12 cellular contexts compared by ENCODE assay signal in the genomic region with DNA sequence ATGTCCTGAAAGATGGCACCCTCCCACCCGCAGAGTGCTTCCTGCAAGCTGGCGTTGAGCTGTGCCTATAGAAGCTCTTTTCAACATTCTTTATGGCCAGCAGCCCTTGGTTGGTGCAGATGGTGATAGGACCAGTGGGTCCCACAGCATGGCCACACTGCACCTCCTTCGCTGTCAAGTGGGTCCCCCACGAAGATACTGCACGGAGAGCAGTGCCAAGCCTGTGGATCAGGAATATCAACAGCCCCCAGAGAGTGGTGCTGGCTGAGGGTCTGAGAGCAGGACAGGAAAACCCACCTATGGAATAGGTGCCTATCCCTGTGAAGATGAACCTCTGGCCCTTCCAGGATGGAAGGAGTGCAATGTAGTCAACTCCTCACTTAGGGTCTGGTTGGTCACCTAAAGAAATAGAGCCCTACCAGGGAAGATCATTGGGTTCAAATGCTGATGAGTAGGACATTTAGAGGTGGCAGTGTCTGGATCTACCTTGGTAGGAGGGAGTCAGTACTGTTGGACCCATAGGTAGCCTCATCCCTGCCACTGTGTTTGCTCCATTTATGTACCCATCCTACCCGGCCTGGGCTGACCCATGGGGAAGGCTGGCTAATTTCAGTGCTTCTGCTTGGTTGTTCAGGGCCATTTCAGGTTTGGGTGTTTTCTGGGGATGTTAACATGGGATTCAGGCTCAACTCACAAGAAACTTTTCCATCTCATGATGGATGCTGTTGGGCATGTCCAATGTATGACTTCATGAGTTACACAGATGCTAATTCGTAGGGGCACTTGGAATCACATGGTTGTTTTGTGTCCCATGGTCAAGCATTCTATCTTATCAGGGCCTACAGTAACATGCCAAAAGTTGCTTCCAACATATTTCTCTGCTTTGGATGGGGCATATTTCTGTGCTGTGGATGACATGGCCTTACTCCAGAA. TPM values are rescaled to one million over a fixed set of nuclear protein-coding genes. Genes with fewer than 3 reads are reported as not detected.
DNase-seq lines count a peak whose midpoint lies in the region; ATAC-seq and TF ChIP-seq lines count a peak whose summit lies in the region.
"Had no signal": no experiment of that assay in that cellular context is flagged by ENCODE, and none has a peak within 500 bp of the region (broad histone marks: within the 10 kb centered on the region; RNA-seq: fewer than 3 reads in every experiment).

No MANE protein-coding gene starts in this region.

- H3K4me3 ChIP-seq in naive thymus-derived CD4-positive, alpha-beta T cell (ENCODE audit: low read length) = peak overlapping the region; percentile 90
- no peak overlapping the region for H3K4me3 ChIP-seq in hepatocyte
- no peak overlapping the region for H3K4me3 ChIP-seq in HAP-1

- no peaks in the 10 kb centered on the region for H3K27me3 Mint-ChIP-seq in stimulated activated naive CD8-positive, alpha-beta T cell treated with anti-CD3 and anti-CD28 coated beads, Interleukin-15, Interleukin-2, amounts not matched to agents 100 ng/mL and 50 ng/mL, for 24 hours
- H3K27me3 Mint-ChIP-seq in activated naive CD8-positive, alpha-beta T cell treated with anti-CD3 and anti-CD28 coated beads, Interleukin-2, amount 10 ng/mL, durations not matched to agents 7 days and 5 days = no peaks in the 10 kb centered on the region
- no peaks in the 10 kb centered on the region for H3K27me3 Mint-ChIP-seq in naive thymus-derived CD4-positive, alpha-beta T cell

- H4K20me1 ChIP-seq in hepatocyte (ENCODE audit: insufficient read depth, poor library complexity, severe bottlenecking) = no peaks in the 10 kb centered on the region

- peak overlapping the region; percentile 98 for H3K4me3 Mint-ChIP-seq in stimulated activated naive CD8-positive, alpha-beta T cell treated with anti-CD3 and anti-CD28 coated beads, Interleukin-15, Interleukin-2, amounts not matched to agents 100 ng/mL and 50 ng/mL, for 24 hours
- peak overlapping the region; percentile 95 for H3K4me3 Mint-ChIP-seq in activated naive CD8-positive, alpha-beta T cell treated with anti-CD3 and anti-CD28 coated beads, Interleukin-2, amount 10 ng/mL, durations not matched to agents 7 days and 5 days
- peak overlapping the region; percentile 96 to 100 (median 100) for H3K4me3 Mint-ChIP-seq in naive thymus-derived CD4-positive, alpha-beta T cell

- no peak for DNase-seq in stimulated activated naive CD8-positive, alpha-beta T cell treated with anti-CD3 and anti-CD28 coated beads, Interleukin-15, Interleukin-2, amounts not matched to agents 100 U/mL and 50 U/mL, for 24 hours
- DNase-seq in activated naive CD8-positive, alpha-beta T cell treated with anti-CD3 and anti-CD28 coated beads, Interleukin-2, amount 10 ng/mL, durations not matched to agents 7 days and 5 days = no peak
- no peak for DNase-seq in naive thymus-derived CD4-positive, alpha-beta T cell
- DNase-seq in hepatocyte (ENCODE audit: low spot score) (no peak), left lobe of liver (ENCODE audit: low spot score) (no peak), HAP-1 (ENCODE audit: low spot score in 2 of 2) (no peak), NCI-H1930 (lab: John Stamatoyannopoulos, UW) (no peak)
- DNase-seq: NCI-H1105; stimulated activated CD4-positive, alpha-beta T cell treated with anti-CD3 and anti-CD28 coated beads, Interleukin-4, amount 100 ng/mL, for 4 hours had no signal

- CTCF ChIA-PET in naive thymus-derived CD4-positive, alpha-beta T cell (lab: Charles Lee) = no interaction called here

- POLR2A ChIA-PET in activated naive CD8-positive, alpha-beta T cell treated with anti-CD3 and anti-CD28 coated beads, Interleukin-2, amount 10 ng/mL, durations not matched to agents 7 days and 5 days (lab: Charles Lee) = no interaction called here
- POLR2A ChIA-PET in naive thymus-derived CD4-positive, alpha-beta T cell (lab: Charles Lee) = interaction anchor here (0.6 to 0.9 kb wide), 3 partner anchors 9 to 107 kb away, joined by 4 read pairs; no protein-coding TSS in a partner anchor

- no peaks in the 10 kb centered on the region for H3K9me3 Mint-ChIP-seq in stimulated activated naive CD8-positive, alpha-beta T cell treated with anti-CD3 and anti-CD28 coated beads, Interleukin-15, Interleukin-2, amounts not matched to agents 100 ng/mL and 50 ng/mL, for 24 hours
- no peaks in the 10 kb centered on the region for H3K9me3 Mint-ChIP-seq in activated naive CD8-positive, alpha-beta T cell treated with anti-CD3 and anti-CD28 coated beads, Interleukin-2, amount 10 ng/mL, durations not matched to agents 7 days and 5 days
- peaks cover 0 to 2% (median 0%) of the 10 kb centered on the region in 11 donors for H3K9me3 Mint-ChIP-seq in naive thymus-derived CD4-positive, alpha-beta T cell

- H3K27me3 ChIP-seq in naive thymus-derived CD4-positive, alpha-beta T cell (ENCODE audit: control insufficient read depth in 2 of 2, insufficient read depth in 2 of 2, low read length in 2 of 2) = no peaks in the 10 kb centered on the region
- no peaks in the 10 kb centered on the region for H3K27me3 ChIP-seq in hepatocyte
- no peaks in the 10 kb centered on the region for H3K27me3 ChIP-seq in HAP-1 (ENCODE audit: low read depth)

- peaks cover 45 to 49% of the 10 kb centered on the region in 2 donors for H3K4me1 ChIP-seq in naive thymus-derived CD4-positive, alpha-beta T cell (ENCODE audit: control insufficient read depth in 2 of 2, insufficient read depth in 2 of 2, low read length in 2 of 2)
- no peaks in the 10 kb centered on the region for H3K4me1 ChIP-seq in hepatocyte (ENCODE audit: insufficient read depth)
- peaks cover 5% of the 10 kb centered on the region; the same call in 1 of the 2 replicates for H3K4me1 ChIP-seq in HAP-1

- TF ChIP-seq CTCF in hepatocyte (IDR thresholded peaks at IDR 0.05; ENCODE audit: poor library complexity) = no peak

- WGBS in hepatocyte (ENCODE audit: low lambda C conversion rate, missing lambda C conversion rate) = 92% methylated on average over 7 of the region's 7 CpGs

- peaks cover 0 to 15% (median 0%) of the 10 kb centered on the region in 3 experiments for H3K36me3 ChIP-seq in naive thymus-derived CD4-positive, alpha-beta T cell (ENCODE audit: control insufficient read depth in 2 of 3, insufficient read depth in 3 of 3, low read length in 3 of 3)
- H3K36me3 ChIP-seq in hepatocyte (replicated peaks; ENCODE audit: insufficient read depth, low read depth) (no peaks in the 10 kb centered on the region), HAP-1 (replicated peaks) (no peaks in the 10 kb centered on the region)

- peak overlapping the region; percentile 95 for H3K27ac Mint-ChIP-seq in stimulated activated naive CD8-positive, alpha-beta T cell treated with anti-CD3 and anti-CD28 coated beads, Interleukin-15, Interleukin-2, amounts not matched to agents 100 ng/mL and 50 ng/mL, for 24 hours
- H3K27ac Mint-ChIP-seq in activated naive CD8-positive, alpha-beta T cell treated with anti-CD3 and anti-CD28 coated beads, Interleukin-2, amount 10 ng/mL, durations not matched to agents 7 days and 5 days = peak overlapping the region; percentile 90
- peak overlapping the region; percentile 96 to 99 (median 99) for H3K27ac Mint-ChIP-seq in naive thymus-derived CD4-positive, alpha-beta T cell

- H3K27ac ChIP-seq in naive thymus-derived CD4-positive, alpha-beta T cell (ENCODE audit: low read depth, low read length) = peak overlapping the region; percentile 99
- no peak overlapping the region for H3K27ac ChIP-seq in hepatocyte
- H3K27ac ChIP-seq: C4-2B, HL-60 had no signal

- H2AFZ ChIP-seq in hepatocyte = no peak overlapping the region

- in situ Hi-C loops in HAP-1 (cut with MboI; ENCODE audit: low sequenced_read_pairs) = no loop called here

- H3K4me1 Mint-ChIP-seq in stimulated activated naive CD8-positive, alpha-beta T cell treated with anti-CD3 and anti-CD28 coated beads, Interleukin-15, Interleukin-2, amounts not matched to agents 100 ng/mL and 50 ng/mL, for 24 hours (ENCODE audit: low read depth) = peaks cover 62% of the 10 kb centered on the region
- H3K4me1 Mint-ChIP-seq in activated naive CD8-positive, alpha-beta T cell treated with anti-CD3 and anti-CD28 coated beads, Interleukin-2, amount 10 ng/mL, durations not matched to agents 7 days and 5 days = peaks cover 45% of the 10 kb centered on the region
- H3K4me1 Mint-ChIP-seq in naive thymus-derived CD4-positive, alpha-beta T cell = peaks cover 51 to 83% (median 74%) of the 10 kb centered on the region in 7 donors

- no peak for ATAC-seq in stimulated activated naive CD8-positive, alpha-beta T cell treated with anti-CD3 and anti-CD28 coated beads, Interleukin-15, Interleukin-2, amounts not matched to agents 100 U/mL and 50 U/mL, for 24 hours
- ATAC-seq in activated naive CD8-positive, alpha-beta T cell treated with anti-CD3 and anti-CD28 coated beads, Interleukin-2, amount 10 ng/mL, durations not matched to agents 7 days and 5 days (ENCODE audit: low read depth) = no peak
- no peak for ATAC-seq in naive thymus-derived CD4-positive, alpha-beta T cell
- ATAC-seq in left lobe of liver = no peak

- intact Hi-C loops in naive thymus-derived CD4-positive, alpha-beta T cell (cut with micrococcal nuclease) = loop anchor here in 1 of 2 donors (10.0 kb wide), 1 partner anchor 190 kb away; a partner anchor contains a TSS

- peaks cover 26% of the 10 kb centered on the region for H3K36me3 Mint-ChIP-seq in stimulated activated naive CD8-positive, alpha-beta T cell treated with anti-CD3 and anti-CD28 coated beads, Interleukin-15, Interleukin-2, amounts not matched to agents 100 ng/mL and 50 ng/mL, for 24 hours (ENCODE audit: low read depth)
- peaks cover 39% of the 10 kb centered on the region for H3K36me3 Mint-ChIP-seq in activated naive CD8-positive, alpha-beta T cell treated with anti-CD3 and anti-CD28 coated beads, Interleukin-2, amount 10 ng/mL, durations not matched to agents 7 days and 5 days
- H3K36me3 Mint-ChIP-seq in naive thymus-derived CD4-positive, alpha-beta T cell = peaks cover 10 to 38% (median 27%) of the 10 kb centered on the region in 5 donors

- no peak overlapping the region for H3K4me2 ChIP-seq in hepatocyte

- H3K79me2 ChIP-seq in hepatocyte = no peaks in the 10 kb centered on the region

- no peaks in the 10 kb centered on the region for H3K9me2 ChIP-seq in hepatocyte (replicated peaks; ENCODE audit: insufficient read depth)

- no peaks in the 10 kb centered on the region for H3K9me3 ChIP-seq in naive thymus-derived CD4-positive, alpha-beta T cell (ENCODE audit: control insufficient read depth in 2 of 3, low read length in 3 of 3)
- H3K9me3 ChIP-seq in hepatocyte (ENCODE audit: low read depth) = no peaks in the 10 kb centered on the region
- no peaks in the 10 kb centered on the region for H3K9me3 ChIP-seq in HAP-1

RNA-seq across cellular contexts. Expression of a gene that starts 33.4 kb away (rescaled TPM):
- total RNA-seq in activated naive CD8-positive, alpha-beta T cell treated with anti-CD3 and anti-CD28 coated beads, Interleukin-2, amount 10 ng/mL, durations not matched to agents 7 days and 5 days = 10 to 100 TPM; 41.5 to 42.8 TPM
- total RNA-seq in naive thymus-derived CD4-positive, alpha-beta T cell = 10 to 100 TPM; 11.7 to 49.5 (median 13.3) TPM
- polyA plus RNA-seq in naive thymus-derived CD4-positive, alpha-beta T cell = 1 to 10 TPM; 3.4 to 4.7 TPM
- total RNA-seq in hepatocyte (0.40 and 0.67 TPM in 2 replicates), left lobe of liver (0.78 TPM)
- polyA plus RNA-seq in hepatocyte = 0.11 and 0.44 TPM in 2 replicates
